In the genomic region with DNA sequence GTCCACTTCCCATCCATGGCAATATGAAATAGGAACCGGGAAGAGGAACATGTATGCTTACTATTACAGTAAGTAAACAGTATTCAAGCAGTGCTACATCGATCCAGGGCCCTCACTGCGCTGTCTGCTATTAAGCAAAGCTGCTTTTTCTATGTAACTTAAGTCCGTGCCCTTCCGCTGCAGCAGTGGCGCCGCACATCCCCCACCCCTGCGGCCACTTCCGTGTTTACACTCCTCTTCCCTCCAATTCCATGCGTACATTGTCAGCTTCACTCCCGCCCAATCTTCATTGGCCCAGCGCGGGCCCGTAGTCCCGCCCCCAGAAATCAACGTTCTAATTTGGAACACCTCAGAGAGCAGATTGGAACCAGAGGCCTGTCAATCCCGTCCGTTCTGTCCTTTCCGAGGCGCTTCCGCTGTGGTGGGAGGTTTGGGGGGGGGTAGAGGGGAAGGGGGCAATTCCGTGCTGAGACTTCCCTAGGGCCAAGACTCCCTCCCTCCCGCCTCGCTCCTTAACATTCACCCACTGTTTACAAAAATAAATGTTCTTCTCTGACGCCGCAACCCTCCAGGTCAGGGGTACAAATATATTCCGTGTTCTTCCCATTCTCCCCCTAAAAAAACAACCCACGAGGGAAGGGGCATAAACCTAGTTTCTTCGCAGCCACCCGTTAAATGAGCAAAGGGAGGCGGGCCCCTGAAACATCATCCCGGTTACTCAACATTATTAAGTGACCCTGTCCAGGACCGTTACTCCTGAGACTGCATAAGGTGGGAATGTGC, we compare ENCODE assay signal across 1 cellular context.
TF ChIP-seq lines count a peak whose summit lies in the region.

No MANE protein-coding gene starts in this region.

TF ChIP-seq in K562, 482 proteins besides CTCF, POLR2A, EP300 and RAD21 (continued from another document and continues in another):
- TF ChIP-seq, protein P1, sequence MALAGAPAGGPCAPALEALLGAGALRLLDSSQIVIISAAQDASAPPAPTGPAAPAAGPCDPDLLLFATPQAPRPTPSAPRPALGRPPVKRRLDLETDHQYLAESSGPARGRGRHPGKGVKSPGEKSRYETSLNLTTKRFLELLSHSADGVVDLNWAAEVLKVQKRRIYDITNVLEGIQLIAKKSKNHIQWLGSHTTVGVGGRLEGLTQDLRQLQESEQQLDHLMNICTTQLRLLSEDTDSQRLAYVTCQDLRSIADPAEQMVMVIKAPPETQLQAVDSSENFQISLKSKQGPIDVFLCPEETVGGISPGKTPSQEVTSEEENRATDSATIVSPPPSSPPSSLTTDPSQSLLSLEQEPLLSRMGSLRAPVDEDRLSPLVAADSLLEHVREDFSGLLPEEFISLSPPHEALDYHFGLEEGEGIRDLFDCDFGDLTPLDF (CRISPR knock-in tag; IDR thresholded peaks at IDR 0.05) = no peak
- TF ChIP-seq NR3C1 (CRISPR knock-in tag; IDR thresholded peaks at IDR 0.05) (no peak), GATA2 (CRISPR knock-in tag; IDR thresholded peaks at IDR 0.05) (no peak), ZNF174 (CRISPR knock-in tag; IDR thresholded peaks at IDR 0.05) (no peak), CHD2 (IDR thresholded peaks at IDR 0.05; ENCODE audit: low read depth, low read length) (peak; percentile 74), ARNT (IDR thresholded peaks at IDR 0.05) (no peak; a peak in 1 of 4 replicates), FOSL1 (tag; conservative IDR thresholded peaks at IDR 0.05) (no peak), ZNF184 (CRISPR knock-in tag; IDR thresholded peaks at IDR 0.05) (no peak), ZNF165 (CRISPR knock-in tag; IDR thresholded peaks at IDR 0.05; ENCODE audit: borderline replicate concordance) (no peak), RCOR1 (IDR thresholded peaks at IDR 0.05; ENCODE audit: borderline replicate concordance in 1 of 2, low read depth in 2 of 2, low read length in 2 of 2) (peak in 1 of 2 experiments; percentile 45; a peak in 2 of 4 replicates), MAFF (IDR thresholded peaks at IDR 0.05; ENCODE audit: low read length) (no peak), IRF2 (CRISPR knock-in tag; IDR thresholded peaks at IDR 0.05) (no peak), POLR2AphosphoS5 (IDR thresholded peaks at IDR 0.05; ENCODE audit: control insufficient read depth, insufficient read depth, low read depth, low read length) (peak; percentile 42; the same call in 1 of the 2 replicates), PRPF4 (IDR thresholded peaks at IDR 0.05; ENCODE audit: insufficient read depth, low read depth, low read length, poor library complexity, severe bottlenecking) (no peak), ZFPM2 (CRISPR knock-in tag; IDR thresholded peaks at IDR 0.05) (no peak), RBM17 (IDR thresholded peaks at IDR 0.05; ENCODE audit: borderline replicate concordance, low read depth, low read length) (no peak), RBFOX2 (IDR thresholded peaks at IDR 0.05; ENCODE audit: low read depth, low read length) (no peak), KDM5B (IDR thresholded peaks at IDR 0.05; ENCODE audit: insufficient replicate concordance, low read depth, low read length) (no peak), PTBP1 (IDR thresholded peaks at IDR 0.05; ENCODE audit: low read depth, low read length) (no peak), ZNF695 (CRISPR knock-in tag; IDR thresholded peaks at IDR 0.05) (no peak), ZKSCAN3 (CRISPR knock-in tag; IDR thresholded peaks at IDR 0.05) (no peak), ASH1L (IDR thresholded peaks at IDR 0.05; ENCODE audit: borderline replicate concordance, low read depth, partially characterized antibody) (peak; percentile 91), LEF1 (IDR thresholded peaks at IDR 0.05) (peak; percentile 72; the same call in 1 of the 2 replicates), ZKSCAN1 (IDR thresholded peaks at IDR 0.05; ENCODE audit: low read depth, low read length) (no peak), TCF7L2 (IDR thresholded peaks at IDR 0.05; ENCODE audit: low read depth, low read length) (no peak), ZZZ3 (IDR thresholded peaks at IDR 0.05) (no peak), RFX7 (CRISPR knock-in tag; IDR thresholded peaks at IDR 0.05) (no peak), POLR2B (IDR thresholded peaks at IDR 0.05; ENCODE audit: low read depth, partially characterized antibody) (peak; percentile 59), HNRNPH1 (optimal IDR thresholded peaks at IDR 0.05; ENCODE audit: low read depth, low read length) (no peak), HDAC2 (IDR thresholded peaks at IDR 0.05) (no peak; the same call in none of the 2 replicates), RBM34 (IDR thresholded peaks at IDR 0.05; ENCODE audit: borderline replicate concordance, insufficient read depth, low read length) (no peak), NELFE (IDR thresholded peaks at IDR 0.05; ENCODE audit: insufficient read depth, insufficient read length) (no peak)
- TF ChIP-seq, protein P2, sequence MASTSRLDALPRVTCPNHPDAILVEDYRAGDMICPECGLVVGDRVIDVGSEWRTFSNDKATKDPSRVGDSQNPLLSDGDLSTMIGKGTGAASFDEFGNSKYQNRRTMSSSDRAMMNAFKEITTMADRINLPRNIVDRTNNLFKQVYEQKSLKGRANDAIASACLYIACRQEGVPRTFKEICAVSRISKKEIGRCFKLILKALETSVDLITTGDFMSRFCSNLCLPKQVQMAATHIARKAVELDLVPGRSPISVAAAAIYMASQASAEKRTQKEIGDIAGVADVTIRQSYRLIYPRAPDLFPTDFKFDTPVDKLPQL (IDR thresholded peaks at IDR 0.05; ENCODE audit: extremely low read depth, insufficient read length) = no peak
- TF ChIP-seq, protein P3, sequence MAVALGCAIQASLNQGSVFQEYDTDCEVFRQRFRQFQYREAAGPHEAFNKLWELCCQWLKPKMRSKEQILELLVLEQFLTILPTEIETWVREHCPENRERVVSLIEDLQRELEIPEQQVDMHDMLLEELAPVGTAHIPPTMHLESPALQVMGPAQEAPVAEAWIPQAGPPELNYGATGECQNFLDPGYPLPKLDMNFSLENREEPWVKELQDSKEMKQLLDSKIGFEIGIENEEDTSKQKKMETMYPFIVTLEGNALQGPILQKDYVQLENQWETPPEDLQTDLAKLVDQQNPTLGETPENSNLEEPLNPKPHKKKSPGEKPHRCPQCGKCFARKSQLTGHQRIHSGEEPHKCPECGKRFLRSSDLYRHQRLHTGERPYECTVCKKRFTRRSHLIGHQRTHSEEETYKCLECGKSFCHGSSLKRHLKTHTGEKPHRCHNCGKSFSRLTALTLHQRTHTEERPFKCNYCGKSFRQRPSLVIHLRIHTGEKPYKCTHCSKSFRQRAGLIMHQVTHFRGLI (CRISPR knock-in tag; IDR thresholded peaks at IDR 0.05) = no peak
- TF ChIP-seq, protein P4, sequence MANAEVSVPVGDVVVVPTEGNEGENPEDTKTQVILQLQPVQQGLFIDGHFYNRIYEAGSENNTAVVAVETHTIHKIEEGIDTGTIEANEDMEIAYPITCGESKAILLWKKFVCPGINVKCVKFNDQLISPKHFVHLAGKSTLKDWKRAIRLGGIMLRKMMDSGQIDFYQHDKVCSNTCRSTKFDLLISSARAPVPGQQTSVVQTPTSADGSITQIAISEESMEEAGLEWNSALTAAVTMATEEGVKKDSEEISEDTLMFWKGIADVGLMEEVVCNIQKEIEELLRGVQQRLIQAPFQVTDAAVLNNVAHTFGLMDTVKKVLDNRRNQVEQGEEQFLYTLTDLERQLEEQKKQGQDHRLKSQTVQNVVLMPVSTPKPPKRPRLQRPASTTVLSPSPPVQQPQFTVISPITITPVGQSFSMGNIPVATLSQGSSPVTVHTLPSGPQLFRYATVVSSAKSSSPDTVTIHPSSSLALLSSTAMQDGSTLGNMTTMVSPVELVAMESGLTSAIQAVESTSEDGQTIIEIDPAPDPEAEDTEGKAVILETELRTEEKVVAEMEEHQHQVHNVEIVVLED (CRISPR knock-in tag; IDR thresholded peaks at IDR 0.05) = peak; percentile 42; the same call in 1 of the 2 replicates
- TF ChIP-seq, protein P5, sequence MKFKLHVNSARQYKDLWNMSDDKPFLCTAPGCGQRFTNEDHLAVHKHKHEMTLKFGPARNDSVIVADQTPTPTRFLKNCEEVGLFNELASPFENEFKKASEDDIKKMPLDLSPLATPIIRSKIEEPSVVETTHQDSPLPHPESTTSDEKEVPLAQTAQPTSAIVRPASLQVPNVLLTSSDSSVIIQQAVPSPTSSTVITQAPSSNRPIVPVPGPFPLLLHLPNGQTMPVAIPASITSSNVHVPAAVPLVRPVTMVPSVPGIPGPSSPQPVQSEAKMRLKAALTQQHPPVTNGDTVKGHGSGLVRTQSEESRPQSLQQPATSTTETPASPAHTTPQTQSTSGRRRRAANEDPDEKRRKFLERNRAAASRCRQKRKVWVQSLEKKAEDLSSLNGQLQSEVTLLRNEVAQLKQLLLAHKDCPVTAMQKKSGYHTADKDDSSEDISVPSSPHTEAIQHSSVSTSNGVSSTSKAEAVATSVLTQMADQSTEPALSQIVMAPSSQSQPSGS (CRISPR knock-in tag; IDR thresholded peaks at IDR 0.05) = no peak
- TF ChIP-seq, protein P6, sequence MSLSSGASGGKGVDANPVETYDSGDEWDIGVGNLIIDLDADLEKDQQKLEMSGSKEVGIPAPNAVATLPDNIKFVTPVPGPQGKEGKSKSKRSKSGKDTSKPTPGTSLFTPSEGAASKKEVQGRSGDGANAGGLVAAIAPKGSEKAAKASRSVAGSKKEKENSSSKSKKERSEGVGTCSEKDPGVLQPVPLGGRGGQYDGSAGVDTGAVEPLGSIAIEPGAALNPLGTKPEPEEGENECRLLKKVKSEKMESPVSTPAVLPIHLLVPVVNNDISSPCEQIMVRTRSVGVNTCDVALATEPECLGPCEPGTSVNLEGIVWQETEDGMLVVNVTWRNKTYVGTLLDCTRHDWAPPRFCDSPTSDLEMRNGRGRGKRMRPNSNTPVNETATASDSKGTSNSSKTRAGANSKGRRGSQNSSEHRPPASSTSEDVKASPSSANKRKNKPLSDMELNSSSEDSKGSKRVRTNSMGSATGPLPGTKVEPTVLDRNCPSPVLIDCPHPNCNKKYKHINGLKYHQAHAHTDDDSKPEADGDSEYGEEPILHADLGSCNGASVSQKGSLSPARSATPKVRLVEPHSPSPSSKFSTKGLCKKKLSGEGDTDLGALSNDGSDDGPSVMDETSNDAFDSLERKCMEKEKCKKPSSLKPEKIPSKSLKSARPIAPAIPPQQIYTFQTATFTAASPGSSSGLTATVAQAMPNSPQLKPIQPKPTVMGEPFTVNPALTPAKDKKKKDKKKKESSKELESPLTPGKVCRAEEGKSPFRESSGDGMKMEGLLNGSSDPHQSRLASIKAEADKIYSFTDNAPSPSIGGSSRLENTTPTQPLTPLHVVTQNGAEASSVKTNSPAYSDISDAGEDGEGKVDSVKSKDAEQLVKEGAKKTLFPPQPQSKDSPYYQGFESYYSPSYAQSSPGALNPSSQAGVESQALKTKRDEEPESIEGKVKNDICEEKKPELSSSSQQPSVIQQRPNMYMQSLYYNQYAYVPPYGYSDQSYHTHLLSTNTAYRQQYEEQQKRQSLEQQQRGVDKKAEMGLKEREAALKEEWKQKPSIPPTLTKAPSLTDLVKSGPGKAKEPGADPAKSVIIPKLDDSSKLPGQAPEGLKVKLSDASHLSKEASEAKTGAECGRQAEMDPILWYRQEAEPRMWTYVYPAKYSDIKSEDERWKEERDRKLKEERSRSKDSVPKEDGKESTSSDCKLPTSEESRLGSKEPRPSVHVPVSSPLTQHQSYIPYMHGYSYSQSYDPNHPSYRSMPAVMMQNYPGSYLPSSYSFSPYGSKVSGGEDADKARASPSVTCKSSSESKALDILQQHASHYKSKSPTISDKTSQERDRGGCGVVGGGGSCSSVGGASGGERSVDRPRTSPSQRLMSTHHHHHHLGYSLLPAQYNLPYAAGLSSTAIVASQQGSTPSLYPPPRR (CRISPR knock-in tag; IDR thresholded peaks at IDR 0.05; ENCODE audit: borderline replicate concordance) = no peak; the same call in 1 of the 2 replicates
- TF ChIP-seq, protein P7, sequence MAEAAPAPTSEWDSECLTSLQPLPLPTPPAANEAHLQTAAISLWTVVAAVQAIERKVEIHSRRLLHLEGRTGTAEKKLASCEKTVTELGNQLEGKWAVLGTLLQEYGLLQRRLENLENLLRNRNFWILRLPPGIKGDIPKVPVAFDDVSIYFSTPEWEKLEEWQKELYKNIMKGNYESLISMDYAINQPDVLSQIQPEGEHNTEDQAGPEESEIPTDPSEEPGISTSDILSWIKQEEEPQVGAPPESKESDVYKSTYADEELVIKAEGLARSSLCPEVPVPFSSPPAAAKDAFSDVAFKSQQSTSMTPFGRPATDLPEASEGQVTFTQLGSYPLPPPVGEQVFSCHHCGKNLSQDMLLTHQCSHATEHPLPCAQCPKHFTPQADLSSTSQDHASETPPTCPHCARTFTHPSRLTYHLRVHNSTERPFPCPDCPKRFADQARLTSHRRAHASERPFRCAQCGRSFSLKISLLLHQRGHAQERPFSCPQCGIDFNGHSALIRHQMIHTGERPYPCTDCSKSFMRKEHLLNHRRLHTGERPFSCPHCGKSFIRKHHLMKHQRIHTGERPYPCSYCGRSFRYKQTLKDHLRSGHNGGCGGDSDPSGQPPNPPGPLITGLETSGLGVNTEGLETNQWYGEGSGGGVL (CRISPR knock-in tag; IDR thresholded peaks at IDR 0.05) = no peak
- TF ChIP-seq, protein P8, sequence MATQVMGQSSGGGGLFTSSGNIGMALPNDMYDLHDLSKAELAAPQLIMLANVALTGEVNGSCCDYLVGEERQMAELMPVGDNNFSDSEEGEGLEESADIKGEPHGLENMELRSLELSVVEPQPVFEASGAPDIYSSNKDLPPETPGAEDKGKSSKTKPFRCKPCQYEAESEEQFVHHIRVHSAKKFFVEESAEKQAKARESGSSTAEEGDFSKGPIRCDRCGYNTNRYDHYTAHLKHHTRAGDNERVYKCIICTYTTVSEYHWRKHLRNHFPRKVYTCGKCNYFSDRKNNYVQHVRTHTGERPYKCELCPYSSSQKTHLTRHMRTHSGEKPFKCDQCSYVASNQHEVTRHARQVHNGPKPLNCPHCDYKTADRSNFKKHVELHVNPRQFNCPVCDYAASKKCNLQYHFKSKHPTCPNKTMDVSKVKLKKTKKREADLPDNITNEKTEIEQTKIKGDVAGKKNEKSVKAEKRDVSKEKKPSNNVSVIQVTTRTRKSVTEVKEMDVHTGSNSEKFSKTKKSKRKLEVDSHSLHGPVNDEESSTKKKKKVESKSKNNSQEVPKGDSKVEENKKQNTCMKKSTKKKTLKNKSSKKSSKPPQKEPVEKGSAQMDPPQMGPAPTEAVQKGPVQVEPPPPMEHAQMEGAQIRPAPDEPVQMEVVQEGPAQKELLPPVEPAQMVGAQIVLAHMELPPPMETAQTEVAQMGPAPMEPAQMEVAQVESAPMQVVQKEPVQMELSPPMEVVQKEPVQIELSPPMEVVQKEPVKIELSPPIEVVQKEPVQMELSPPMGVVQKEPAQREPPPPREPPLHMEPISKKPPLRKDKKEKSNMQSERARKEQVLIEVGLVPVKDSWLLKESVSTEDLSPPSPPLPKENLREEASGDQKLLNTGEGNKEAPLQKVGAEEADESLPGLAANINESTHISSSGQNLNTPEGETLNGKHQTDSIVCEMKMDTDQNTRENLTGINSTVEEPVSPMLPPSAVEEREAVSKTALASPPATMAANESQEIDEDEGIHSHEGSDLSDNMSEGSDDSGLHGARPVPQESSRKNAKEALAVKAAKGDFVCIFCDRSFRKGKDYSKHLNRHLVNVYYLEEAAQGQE (CRISPR knock-in tag; IDR thresholded peaks at IDR 0.05; ENCODE audit: low read depth) = no peak
- TF ChIP-seq, protein P9, sequence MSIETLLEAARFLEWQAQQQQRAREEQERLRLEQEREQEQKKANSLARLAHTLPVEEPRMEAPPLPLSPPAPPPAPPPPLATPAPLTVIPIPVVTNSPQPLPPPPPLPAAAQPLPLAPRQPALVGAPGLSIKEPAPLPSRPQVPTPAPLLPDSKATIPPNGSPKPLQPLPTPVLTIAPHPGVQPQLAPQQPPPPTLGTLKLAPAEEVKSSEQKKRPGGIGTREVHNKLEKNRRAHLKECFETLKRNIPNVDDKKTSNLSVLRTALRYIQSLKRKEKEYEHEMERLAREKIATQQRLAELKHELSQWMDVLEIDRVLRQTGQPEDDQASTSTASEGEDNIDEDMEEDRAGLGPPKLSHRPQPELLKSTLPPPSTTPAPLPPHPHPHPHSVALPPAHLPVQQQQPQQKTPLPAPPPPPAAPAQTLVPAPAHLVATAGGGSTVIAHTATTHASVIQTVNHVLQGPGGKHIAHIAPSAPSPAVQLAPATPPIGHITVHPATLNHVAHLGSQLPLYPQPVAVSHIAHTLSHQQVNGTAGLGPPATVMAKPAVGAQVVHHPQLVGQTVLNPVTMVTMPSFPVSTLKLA (conservative IDR thresholded peaks at IDR 0.05) = peak; percentile 96 to 99
